In genomic region chr10:117165557-117166419, GRCh38 we compare ENCODE assay signal across 8 cellular contexts. TPM values are rescaled to one million over a fixed set of nuclear protein-coding genes. Genes with fewer than 3 reads are reported as not detected.
DNase-seq lines count a peak whose midpoint lies in the region; ATAC-seq, FAIRE-seq and TF ChIP-seq lines count a peak whose summit lies in the region.

No MANE protein-coding gene starts in this region.

- peaks cover 2% of the 10 kb centered on the region for H3K36me3 Mint-ChIP-seq in activated naive CD8-positive, alpha-beta T cell treated with anti-CD3 and anti-CD28 coated beads, Interleukin-2, amount 50 U/mL, for 24 hours (ENCODE audit: low read depth)

- 2 to 4% (median 3%) methylated on average over 50 of the region's 50 CpGs for WGBS in small intestine, 3 donors

- peak; percentile 20 to 71 for TF ChIP-seq CTCF in right atrium auricular region (IDR thresholded peaks at IDR 0.05)

- peaks cover 85% of the 10 kb centered on the region for H3K27me3 Mint-ChIP-seq in activated naive CD8-positive, alpha-beta T cell treated with anti-CD3 and anti-CD28 coated beads, Interleukin-2, amount 50 U/mL, for 24 hours

- H3K27ac Mint-ChIP-seq in activated naive CD8-positive, alpha-beta T cell treated with anti-CD3 and anti-CD28 coated beads, Interleukin-2, amount 50 U/mL, for 24 hours: no peak overlapping the region

- DNase-seq in NCI-H146 (lab: John Stamatoyannopoulos, UW): peak; percentile 42
- DNase-seq in NCI-H146 treated with DMSO at 0.1 percent for 48 hours (lab: John Stamatoyannopoulos, UW; ENCODE audit: unreplicated experiment): no peak
- peak; percentile 83 for DNase-seq in HuH-7.5 (ENCODE audit: low spot score)
- peak; percentile 42 for DNase-seq in activated naive CD8-positive, alpha-beta T cell treated with anti-CD3 and anti-CD28 coated beads, Interleukin-2, amount 50 U/mL, for 24 hours
- no peak for DNase-seq in right atrium auricular region (ENCODE audit: low spot score)
- DNase-seq in small intestine: peak; percentile 14

- FAIRE-seq in small intestine (lab: Jason Lieb, UNC): no peak

- peaks cover 33% of the 10 kb centered on the region for H3K4me1 Mint-ChIP-seq in activated naive CD8-positive, alpha-beta T cell treated with anti-CD3 and anti-CD28 coated beads, Interleukin-2, amount 50 U/mL, for 24 hours

- no peak for ATAC-seq in activated naive CD8-positive, alpha-beta T cell treated with anti-CD3 and anti-CD28 coated beads, Interleukin-2, amount 50 U/mL, for 24 hours
- ATAC-seq in GM19023 (IDR thresholded peaks at IDR 0.05; ENCODE audit: unreplicated experiment): no peak
- ATAC-seq in GM18867 (IDR thresholded peaks at IDR 0.05; ENCODE audit: unreplicated experiment): no peak

- H3K4me3 ChIP-seq in right atrium auricular region: peak overlapping the region in 1 of 2 donors; percentile 32
- no peak overlapping the region for H3K4me3 ChIP-seq in small intestine (ENCODE audit: low read depth in 1 of 2, low read length in 2 of 2)

- H3K9me3 ChIP-seq in right atrium auricular region (no peaks in the 10 kb centered on the region), small intestine (ENCODE audit: control insufficient read depth, low read depth) (no peaks in the 10 kb centered on the region)

- H3K36me3 ChIP-seq in right atrium auricular region (no peaks in the 10 kb centered on the region), small intestine (ENCODE audit: control insufficient read depth in 2 of 2, insufficient read depth in 2 of 2, low read length in 2 of 2) (no peaks in the 10 kb centered on the region)

- no peaks in the 10 kb centered on the region for H3K9me3 Mint-ChIP-seq in activated naive CD8-positive, alpha-beta T cell treated with anti-CD3 and anti-CD28 coated beads, Interleukin-2, amount 50 U/mL, for 24 hours

- H3K27me3 ChIP-seq in right atrium auricular region: peaks cover 66 to 81% of the 10 kb centered on the region in 2 donors
- H3K27me3 ChIP-seq in small intestine (ENCODE audit: control insufficient read depth in 2 of 2, insufficient read depth in 2 of 2, low read length in 2 of 2): peaks cover 19 to 58% of the 10 kb centered on the region in 2 donors

- H3K4me1 ChIP-seq in right atrium auricular region (peaks cover 0 to 46% of the 10 kb centered on the region in 2 donors), small intestine (ENCODE audit: control insufficient read depth in 2 of 2, insufficient read depth in 1 of 2, low read depth in 1 of 2, low read length in 1 of 2) (no peaks in the 10 kb centered on the region)

- H3K27ac ChIP-seq in right atrium auricular region (no peak overlapping the region), small intestine (ENCODE audit: low read depth in 1 of 2, low read length in 1 of 2) (no peak overlapping the region)

- H3K4me3 Mint-ChIP-seq in activated naive CD8-positive, alpha-beta T cell treated with anti-CD3 and anti-CD28 coated beads, Interleukin-2, amount 50 U/mL, for 24 hours: no peak overlapping the region

RNA-seq across cellular contexts. Expression of gene VAX1, which starts 27.7 kb away (rescaled TPM):
- total RNA-seq in right atrium auricular region: not detected
- polyA plus RNA-seq in small intestine: not detected

RNA-seq across cellular contexts. Expression of gene KCNK18, which starts 31.5 kb away (rescaled TPM):
- not detected for total RNA-seq in right atrium auricular region
- not detected for polyA plus RNA-seq in small intestine

Comparison
In these comparisons a context has a peak if more than half of its experiments do, and no peak if none do; other contexts are left out.
1. DNase-seq: peak in NCI-H146 (single experiment), HuH-7.5 (single experiment), activated naive CD8-positive, alpha-beta T cell treated with anti-CD3 and anti-CD28 coated beads, Interleukin-2, amount 50 U/mL, for 24 hours (single experiment) and small intestine (single experiment); none in NCI-H146 treated with DMSO at 0.1 percent for 48 hours (single experiment) and right atrium auricular region (single experiment).